1 cellular context compared by ENCODE assay signal in the genomic region with DNA sequence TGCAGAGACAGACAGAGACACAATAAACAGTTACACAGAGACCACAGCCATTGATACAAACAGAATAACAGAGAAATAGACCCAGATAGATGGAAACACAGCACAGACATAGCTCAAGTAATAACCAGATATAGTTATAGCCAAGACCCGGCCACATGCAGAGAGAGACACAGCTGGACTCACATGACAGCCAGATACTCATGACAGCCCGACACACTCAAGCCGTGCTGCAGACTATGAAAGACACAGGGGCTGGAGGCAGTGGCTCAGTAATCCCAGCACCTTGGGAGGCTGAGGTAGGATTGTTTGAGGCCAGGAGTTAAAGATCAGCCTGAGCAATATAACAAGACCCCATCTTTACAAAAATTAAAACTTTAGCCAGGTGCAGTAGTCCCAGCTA.
TF ChIP-seq lines count a peak whose summit lies in the region.

No MANE protein-coding gene starts in this region.

TF ChIP-seq in neural cell, 6 proteins besides CTCF, POLR2A, EP300 and RAD21:
- no peak for TF ChIP-seq TAF1 (IDR thresholded peaks at IDR 0.05; ENCODE audit: low read depth)
- peak; percentile 33 for TF ChIP-seq POLR2AphosphoS5 (IDR thresholded peaks at IDR 0.05)
